Comparison of ENCODE assay signal across 30 cellular contexts in the genomic region with DNA sequence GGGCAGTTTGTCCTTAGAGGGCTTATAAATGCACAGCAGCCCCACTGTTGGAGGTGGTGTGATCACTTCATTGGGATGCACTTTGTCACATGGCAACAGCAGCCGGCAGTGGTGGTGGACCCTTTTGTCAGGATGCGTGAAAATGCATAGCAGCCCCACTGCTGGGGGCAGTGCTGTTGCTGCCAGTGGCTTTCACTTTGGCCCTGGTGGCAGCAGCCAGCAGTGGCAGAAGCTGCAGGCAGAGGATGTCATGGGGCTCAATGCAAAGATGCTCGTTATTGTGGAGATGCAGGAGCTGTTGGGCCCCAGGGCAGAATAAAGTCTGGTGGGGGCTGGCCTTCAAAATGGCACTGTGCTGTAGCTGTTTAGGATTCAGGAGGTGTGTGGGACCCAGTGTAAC.
"Had no signal": no experiment of that assay in that cellular context is flagged by ENCODE, and none has a peak within 500 bp of the region (broad histone marks: within the 10 kb centered on the region; RNA-seq: fewer than 3 reads in every experiment).

No MANE protein-coding gene starts in this region.

- H3K36me3 ChIP-seq: esophagus muscularis mucosa, gastroesophageal sphincter, heart right ventricle, lower lobe of right lung, prostate gland, right atrium auricular region, sigmoid colon, tibial artery had no signal

- H3K4me3 Mint-ChIP-seq: immature natural killer cell; mesothelial cell of epicardium; naive B cell; natural killer cell treated with Interleukin-12 subunit alpha and Interleukin-12 subunit beta and Interleukin-15 and Interleukin-18, amount 100 ng/mL, for 72 hours; neural crest cell; stimulated activated effector memory CD8-positive, alpha-beta T cell treated with anti-CD3 and anti-CD28 coated beads, Interleukin-12 subunit alpha, Interleukin-12 subunit beta, amount 100 ng/mL, for 72 hours; type B pancreatic cell had no signal

- H3K4me1 Mint-ChIP-seq: immature natural killer cell; naive B cell; neural crest cell; stimulated activated effector memory CD8-positive, alpha-beta T cell treated with anti-CD3 and anti-CD28 coated beads, Interleukin-12 subunit alpha, Interleukin-12 subunit beta, amount 100 ng/mL, for 72 hours had no signal

- H3K9ac ChIP-seq: parathyroid adenoma had no signal

- ATAC-seq: foreskin keratinocyte; gastroesophageal sphincter; heart right ventricle; left ventricle myocardium superior; stimulated activated naive CD8-positive, alpha-beta T cell treated with anti-CD3 and anti-CD28 coated beads, Interleukin-15, Interleukin-2, amounts not matched to agents 100 U/mL and 50 U/mL, for 24 hours had no signal

- H2AFZ ChIP-seq: parathyroid adenoma had no signal

- H3K27me3 Mint-ChIP-seq: naive B cell; natural killer cell treated with Interleukin-12 subunit alpha and Interleukin-12 subunit beta and Interleukin-15 and Interleukin-18, amount 100 ng/mL, for 72 hours; type B pancreatic cell had no signal

- H3K4me1 ChIP-seq: esophagus muscularis mucosa, foreskin keratinocyte, gastroesophageal sphincter, heart right ventricle, lower lobe of right lung, prostate gland, right atrium auricular region, testis, tibial artery had no signal

- H3K27me3 ChIP-seq: gastroesophageal sphincter, right atrium auricular region, sigmoid colon, testis, tibial artery had no signal

- DNase-seq: effector CD8-positive, alpha-beta T cell; foreskin keratinocyte; glutamatergic neuron; heart right ventricle; hippocampal formation; immature natural killer cell; left ventricle myocardium superior; lower lobe of right lung; mucosa of descending colon; naive B cell; sigmoid colon; stimulated activated CD4-positive, alpha-beta T cell treated with anti-CD3 and anti-CD28 coated beads, Interleukin-2, amount 100 ng/mL, for 24 hours; stimulated activated CD4-positive, alpha-beta T cell treated with anti-CD3 and anti-CD28 coated beads, Interleukin-4, amount 100 ng/mL, for 24 hours; stimulated activated naive CD8-positive, alpha-beta T cell treated with anti-CD3 and anti-CD28 coated beads, Interleukin-15, Interleukin-2, amounts not matched to agents 100 U/mL and 50 U/mL, for 24 hours; substantia nigra; testis; tibial artery had no signal

- H3K27ac ChIP-seq: esophagus muscularis mucosa, foreskin keratinocyte, gastroesophageal sphincter, heart right ventricle, lower lobe of right lung, parathyroid adenoma, prostate gland, right atrium auricular region, sigmoid colon, testis, tibial artery had no signal

- H3K27ac Mint-ChIP-seq: immature natural killer cell; mesothelial cell of epicardium; naive B cell; natural killer cell treated with Interleukin-12 subunit alpha and Interleukin-12 subunit beta and Interleukin-15 and Interleukin-18, amount 100 ng/mL, for 72 hours; stimulated activated effector memory CD8-positive, alpha-beta T cell treated with anti-CD3 and anti-CD28 coated beads, Interleukin-12 subunit alpha, Interleukin-12 subunit beta, amount 100 ng/mL, for 72 hours; type B pancreatic cell had no signal

- H3K4me3 ChIP-seq: esophagus muscularis mucosa, gastroesophageal sphincter, heart right ventricle, lower lobe of right lung, mucosa of descending colon, prostate gland, right atrium auricular region, sigmoid colon, testis, tibial artery had no signal

- H3K79me2 ChIP-seq: parathyroid adenoma had no signal

- FAIRE-seq: colon, endothelial cell of umbilical vein, keratinocyte had no signal

- H3K9me3 ChIP-seq: prostate gland, sigmoid colon, testis had no signal

- H3K36me3 Mint-ChIP-seq: immature natural killer cell; stimulated activated effector memory CD8-positive, alpha-beta T cell treated with anti-CD3 and anti-CD28 coated beads, Interleukin-12 subunit alpha, Interleukin-12 subunit beta, amount 100 ng/mL, for 72 hours; type B pancreatic cell had no signal
